Comparison of ENCODE assay signal across 8 cellular contexts in genomic region chr3:59049671-59050331, GRCh38. TPM values are rescaled to one million over a fixed set of nuclear protein-coding genes. Genes with fewer than 3 reads are reported as not detected.
DNase-seq lines count a peak whose midpoint lies in the region; ATAC-seq lines count a peak whose summit lies in the region.

TSS of gene CFAP20DC (minus strand) at chr3:59050025. CDS start at chr3:59049631, 394 bp downstream.

- H3K36me3 ChIP-seq in CD4-positive, alpha-beta memory T cell (ENCODE audit: insufficient read depth, low read length): no peaks in the 10 kb centered on the region
- H3K36me3 ChIP-seq in mucosa of stomach (ENCODE audit: control insufficient read depth, insufficient read depth, low read length): no peaks in the 10 kb centered on the region

- H3K9ac ChIP-seq in mucosa of stomach (ENCODE audit: low read length): peak within 1 kb of the TSS; percentile 49

- no peaks in the 10 kb centered on the region for H3K9me3 ChIP-seq in CD4-positive, alpha-beta memory T cell (ENCODE audit: control insufficient read depth in 1 of 2, low read length in 2 of 2)
- H3K9me3 ChIP-seq in mucosa of stomach (ENCODE audit: control insufficient read depth, low read length): no peaks in the 10 kb centered on the region

- H3K27ac ChIP-seq in CD4-positive, alpha-beta memory T cell (ENCODE audit: low read depth, low read length): peak within 1 kb of the TSS; percentile 55

- peak within 1 kb of the TSS; percentile 75 to 91 (median 88) for H3K27ac Mint-ChIP-seq in CD4-positive, alpha-beta memory T cell

- no peaks in the 10 kb centered on the region for H3K9me3 Mint-ChIP-seq in CD4-positive, alpha-beta memory T cell

- peaks cover 6% of the 10 kb centered on the region for H3K4me1 ChIP-seq in CD4-positive, alpha-beta memory T cell (ENCODE audit: insufficient read depth, low read length)
- peaks cover 4% of the 10 kb centered on the region for H3K4me1 ChIP-seq in mucosa of stomach (ENCODE audit: control insufficient read depth, insufficient read depth, low read length)

- H3K27me3 Mint-ChIP-seq in CD4-positive, alpha-beta memory T cell: no peaks in the 10 kb centered on the region

- peak; percentile 83 to 90 (median 88) for DNase-seq in CD4-positive, alpha-beta memory T cell
- DNase-seq in HK-2 (ENCODE audit: unreplicated experiment) (peak; percentile 91), NOMO-1 (lab: John Stamatoyannopoulos, UW; ENCODE audit: unreplicated experiment in 2 of 2) (peak; percentile 80 to 83)
- DNase-seq in activated T-cell treated with anti-CD3 and anti-CD28 coated beads, Interleukin-2, amount 50 U/mL, for 1 hour: peak; percentile 84
- peak; percentile 94 for DNase-seq in stimulated activated CD8-positive, alpha-beta memory T cell treated with anti-CD3 and anti-CD28 coated beads, Interleukin-4, amount 100 ng/mL, for 48 hours

- POLR2A ChIA-PET in CD4-positive, alpha-beta memory T cell (lab: Charles Lee; ENCODE audit: partially characterized antibody): no interaction called here

- peaks cover 5 to 12% (median 9%) of the 10 kb centered on the region in 4 donors for H3K4me1 Mint-ChIP-seq in CD4-positive, alpha-beta memory T cell

- H3K36me3 Mint-ChIP-seq in CD4-positive, alpha-beta memory T cell: no peaks in the 10 kb centered on the region

- ATAC-seq in GM19463 (IDR thresholded peaks at IDR 0.05; ENCODE audit: unreplicated experiment) (peak; percentile 99), esophagus mucosa (peak; percentile 98)

- intact Hi-C loops in CD4-positive, alpha-beta memory T cell (cut with micrococcal nuclease): no loop called here

- CTCF ChIA-PET in CD4-positive, alpha-beta memory T cell (lab: Charles Lee; ENCODE audit: partially characterized antibody): no interaction called here

- H3K4me3 ChIP-seq in CD4-positive, alpha-beta memory T cell (ENCODE audit: low read length in 2 of 2): peak within 1 kb of the TSS in 1 of 2 donors; percentile 60
- H3K4me3 ChIP-seq in mucosa of stomach (ENCODE audit: low read length): peak within 1 kb of the TSS; percentile 6

- H3K27me3 ChIP-seq in CD4-positive, alpha-beta memory T cell (ENCODE audit: insufficient read depth, low read length): no peaks in the 10 kb centered on the region
- no peaks in the 10 kb centered on the region for H3K27me3 ChIP-seq in mucosa of stomach (ENCODE audit: control insufficient read depth, insufficient read depth, low read length)

- peak within 1 kb of the TSS; percentile 72 to 82 (median 80) for H3K4me3 Mint-ChIP-seq in CD4-positive, alpha-beta memory T cell

RNA-seq across cellular contexts. Expression of gene CFAP20DC, which starts in this region (rescaled TPM):
- total RNA-seq in CD4-positive, alpha-beta memory T cell: under 1 TPM; 0.44 to 0.50 TPM
- polyA plus RNA-seq in CD4-positive, alpha-beta memory T cell: under 1 TPM; 0.07 to 0.08 TPM
- 8.7 TPM for total RNA-seq in esophagus mucosa

Comparison
In these comparisons a context has a peak if more than half of its experiments do, and no peak if none do; other contexts are left out.
1. Peak in DNase-seq and H3K27ac ChIP-seq in CD4-positive, alpha-beta memory T cell; RNA of the gene not detected or under 1 TPM.